8 cellular contexts compared by ENCODE assay signal in genomic region chr22:50189849-50190181, GRCh38. TPM values are rescaled to one million over a fixed set of nuclear protein-coding genes. Genes with fewer than 3 reads are reported as not detected.
A peak's percentile ranks its signal among the peaks of the same experiment; 100 is the strongest.
DNase-seq lines count a peak whose midpoint lies in the region; ATAC-seq and TF ChIP-seq lines count a peak whose summit lies in the region.

No MANE protein-coding gene starts in this region.

- no peak for TF ChIP-seq POLR2A in esophagus muscularis mucosa (IDR thresholded peaks at IDR 0.05; ENCODE audit: low read depth)
- TF ChIP-seq POLR2A in gastrocnemius medialis (IDR thresholded peaks at IDR 0.05): no peak

- no peaks in the 10 kb centered on the region for H3K9me2 ChIP-seq in PC-3 (replicated peaks; ENCODE audit: low read length)

- no peaks in the 10 kb centered on the region; the same call in 1 of the 2 replicates for H3K36me3 ChIP-seq in PC-3 (ENCODE audit: low read depth, low read length)
- H3K36me3 ChIP-seq in esophagus muscularis mucosa: peaks cover 5 to 23% (median 19%) of the 10 kb centered on the region in 4 donors
- H3K36me3 ChIP-seq in gastrocnemius medialis: peaks cover 0 to 17% of the 10 kb centered on the region in 2 donors

- DNase-seq in PC-3 (peak; percentile 23), esophagus muscularis mucosa (ENCODE audit: extremely low spot score) (no peak), gastrocnemius medialis (no peak), midbrain (lab: John Stamatoyannopoulos, UW) (no peak), amygdala (lab: John Stamatoyannopoulos, UW) (no peak), germinal center (ENCODE audit: low spot score) (no peak)

- CTCF ChIA-PET in PC-3 (lab: Charles Lee): no interaction called here

- peak overlapping the region; percentile 62 for H3K27ac ChIP-seq in PC-3 (ENCODE audit: low read length)
- peak overlapping the region; percentile 68 to 79 (median 76) for H3K27ac ChIP-seq in esophagus muscularis mucosa (replicated peaks in 1 of 4)
- peak overlapping the region in 3 of 4 donors; percentile 37 to 66 (median 58) for H3K27ac ChIP-seq in gastrocnemius medialis

- 18% methylated on average over 4 of the region's 4 CpGs for WGBS in esophagus muscularis mucosa

- intact Hi-C loops in PC-3 (cut with micrococcal nuclease) (no loop called here), esophagus muscularis mucosa (cut with DNase I) (no loop called here), gastrocnemius medialis (cut with DNase I; ENCODE audit: low total_unique reads) (loop anchor here (10.0 kb wide), 1 partner anchor 405 kb away; no protein-coding TSS in a partner anchor)

- no peaks in the 10 kb centered on the region for H3K27me3 ChIP-seq in PC-3 (ENCODE audit: low read length)
- no peaks in the 10 kb centered on the region for H3K27me3 ChIP-seq in esophagus muscularis mucosa
- no peaks in the 10 kb centered on the region for H3K27me3 ChIP-seq in gastrocnemius medialis

- POLR2A ChIA-PET in PC-3 (lab: Charles Lee; ENCODE audit: unreplicated experiment): no interaction called here

- 0 out of 2 replicates have a peak, but pooled peaks cover 4% of the 10 kb centered on the region for H4K20me1 ChIP-seq in PC-3 (ENCODE audit: low read length)

- H2AFZ ChIP-seq in PC-3 (ENCODE audit: low read length): no peak overlapping the region

- no peak for TF ChIP-seq EP300 in esophagus muscularis mucosa (IDR thresholded peaks at IDR 0.05)

- H3K79me2 ChIP-seq in PC-3 (ENCODE audit: low read length): peaks cover 68% of the 10 kb centered on the region

- peak; percentile 3 for ATAC-seq in GM18909 (IDR thresholded peaks at IDR 0.05; ENCODE audit: poor library complexity, unreplicated experiment)
- ATAC-seq in PC-3: peak; percentile 19
- ATAC-seq in gastrocnemius medialis: no peak
- no peak for ATAC-seq in GM21619 (IDR thresholded peaks at IDR 0.05; ENCODE audit: unreplicated experiment)

- in situ Hi-C loops in gastrocnemius medialis (cut with MboI; ENCODE audit: low sequenced_read_pairs in 4 of 4): no loop called here

- no peak for TF ChIP-seq CTCF in PC-3 (conservative IDR thresholded peaks at IDR 0.05; ENCODE audit: low read depth, low read length)
- TF ChIP-seq CTCF in esophagus muscularis mucosa (IDR thresholded peaks at IDR 0.05): no peak
- TF ChIP-seq CTCF in gastrocnemius medialis (IDR thresholded peaks at IDR 0.05 in 4 of 5, conservative IDR thresholded peaks at IDR 0.05 in 1 of 5): no peak

- no TSS peak for BruUV-seq in PC-3 (replicated peaks; lab: Mats Ljungman, UMichigan)

- peak overlapping the region; percentile 41; the same call in 1 of the 2 replicates for H3K9ac ChIP-seq in PC-3 (ENCODE audit: low read length)

- H3K4me3 ChIP-seq in PC-3 (ENCODE audit: low read length): no peak overlapping the region; the same call in 1 of the 2 replicates
- peak overlapping the region; percentile 42 to 61 (median 52) for H3K4me3 ChIP-seq in esophagus muscularis mucosa
- H3K4me3 ChIP-seq in gastrocnemius medialis: peak overlapping the region; percentile 37 to 43 (median 40)

- H3K4me1 ChIP-seq in PC-3 (ENCODE audit: insufficient read depth, low read length) (peaks cover 48% of the 10 kb centered on the region), esophagus muscularis mucosa (peaks cover 39 to 71% (median 57%) of the 10 kb centered on the region in 4 donors), gastrocnemius medialis (peaks cover 22 to 30% of the 10 kb centered on the region in 2 donors)

- peak overlapping the region; percentile 58 for H3K4me2 ChIP-seq in PC-3 (ENCODE audit: low read length)

- no peaks in the 10 kb centered on the region for H3F3A ChIP-seq in PC-3 (ENCODE audit: low read length, unreplicated experiment)

- H3K9me3 ChIP-seq in PC-3 (ENCODE audit: low read length) (no peaks in the 10 kb centered on the region), esophagus muscularis mucosa (no peaks in the 10 kb centered on the region), gastrocnemius medialis (no peaks in the 10 kb centered on the region)

RNA-seq across cellular contexts. Expression of gene TRABD, which starts 4.1 kb away (rescaled TPM):
- total RNA-seq in PC-3 (2014; rRNA removed) (53.4 and 59.8 TPM in 2 replicates), esophagus muscularis mucosa (10 to 100 TPM; 18.3 to 31.0 (median 22.3) TPM), gastrocnemius medialis (10 to 100 TPM; 21.4 to 30.3 (median 24.5) TPM)

RNA-seq across cellular contexts. Expression of gene SELENOO, which starts 11.0 kb away (rescaled TPM):
- total RNA-seq in PC-3 (2014; rRNA removed) (32.8 and 37.4 TPM in 2 replicates), esophagus muscularis mucosa (10 to 100 TPM; 22.4 to 41.0 (median 23.0) TPM), gastrocnemius medialis (10 to 100 TPM; 26.4 to 54.9 (median 34.0) TPM)

RNA-seq across cellular contexts. Expression of gene PANX2, which starts 19.3 kb away (rescaled TPM):
- total RNA-seq in PC-3 (2014; rRNA removed): 9.4 and 11.9 TPM in 2 replicates
- 1 to 10 TPM in 1 of 4 donors, under 1 TPM in 3; 0.33 to 1.0 (median 0.56) TPM for total RNA-seq in esophagus muscularis mucosa
- total RNA-seq in gastrocnemius medialis: under 1 TPM in 2 of 4 donors, not detected in 2; 0.40 to 0.83 TPM

RNA-seq across cellular contexts. Expression of gene TUBGCP6, which starts 55.0 kb away (rescaled TPM):
- 32.1 and 39.5 TPM in 2 replicates for total RNA-seq in PC-3 (2014; rRNA removed)
- total RNA-seq in esophagus muscularis mucosa: 10 to 100 TPM; 20.2 to 38.0 (median 30.0) TPM
- 10 to 100 TPM; 18.7 to 27.4 (median 19.2) TPM for total RNA-seq in gastrocnemius medialis

Comparison
In these comparisons a context has a peak if more than half of its experiments do, and no peak if none do; other contexts are left out.
1. ATAC-seq: peak in GM18909 (single experiment) and PC-3 (single experiment); none in gastrocnemius medialis (0 of 2) and GM21619 (single experiment).
2. Peak in every context shown above with its lines, with median percentiles within 50 percentile points of each other: H3K27ac ChIP-seq.